In genomic region chr6:156827382-156827781, GRCh38 we compare ENCODE assay signal across 11 cellular contexts. TPM values are rescaled to one million over a fixed set of nuclear protein-coding genes. Genes with fewer than 3 reads are reported as not detected.
DNase-seq lines count a peak whose midpoint lies in the region; ATAC-seq and TF ChIP-seq lines count a peak whose summit lies in the region.
"Had no signal": no experiment of that assay in that cellular context is flagged by ENCODE, and none has a peak within 500 bp of the region (broad histone marks: within the 10 kb centered on the region; RNA-seq: fewer than 3 reads in every experiment).

No MANE protein-coding gene starts in this region.

- 0 out of 2 replicates have a peak, but pooled peaks cover 4% of the 10 kb centered on the region for H3K36me3 ChIP-seq in GM23248 (ENCODE audit: low read depth)
- peaks cover 3 to 4% of the 10 kb centered on the region in 2 donors for H3K36me3 ChIP-seq in ascending aorta
- H3K36me3 ChIP-seq in subcutaneous abdominal adipose tissue (ENCODE audit: control insufficient read depth in 5 of 5, insufficient read depth in 5 of 5, low read length in 5 of 5), result peaks cover 2 to 13% (median 5%) of the 10 kb centered on the region in 5 donors

- H3K79me2 ChIP-seq in GM23248 (ENCODE audit: insufficient read depth), result peaks cover 92% of the 10 kb centered on the region

- H2AFZ ChIP-seq in GM23248, result no peak overlapping the region

- DNase-seq in GM23248 (peak; percentile 51), ascending aorta (ENCODE audit: low spot score in 2 of 2) (no peak), immature natural killer cell (no peak), hepatic stellate cell (ENCODE audit: low spot score) (no peak), NCI-H2029 (lab: John Stamatoyannopoulos, UW) (no peak)
- DNase-seq in activated effector memory CD4-positive, alpha-beta T cell treated with anti-CD3 and anti-CD28 coated beads, Interleukin-2, amount 50 U/mL, for 16 hours, result no peak
- DNase-seq: erythroblast, GF-D8 had no signal

- H3K9me2 ChIP-seq in GM23248 (ENCODE audit: insufficient read depth), result no peaks in the 10 kb centered on the region

- intact Hi-C loops in ascending aorta (cut with DNase I), result loop anchor here (5.0 kb wide), 1 partner anchor 45 kb away; no protein-coding TSS in a partner anchor

- no peaks in the 10 kb centered on the region for H4K20me1 ChIP-seq in GM23248 (ENCODE audit: insufficient read depth)

- in situ Hi-C loops in GM23248 (cut with MboI), result no loop called here

- H3K9me3 Mint-ChIP-seq in immature natural killer cell, result no peaks in the 10 kb centered on the region
- H3K9me3 Mint-ChIP-seq: activated naive CD4-positive, alpha-beta T cell treated with anti-CD3 and anti-CD28 coated beads, Interleukin-2, amount 50 U/mL, for 72 hours had no signal

- H3K4me3 Mint-ChIP-seq in immature natural killer cell, result peak overlapping the region in 1 of 5 donors; percentile 30

- H3K4me2 ChIP-seq in GM23248 (ENCODE audit: unreplicated experiment), result peak overlapping the region; percentile 61

- H3K9ac ChIP-seq in GM23248 (peak overlapping the region; percentile 73), subcutaneous abdominal adipose tissue (ENCODE audit: low read length in 5 of 5) (peak overlapping the region in 2 of 5 donors; percentile 11 to 16)

- H3K27me3 ChIP-seq in GM23248 (replicated peaks; ENCODE audit: insufficient read depth) (no peaks in the 10 kb centered on the region), ascending aorta (no peaks in the 10 kb centered on the region), subcutaneous abdominal adipose tissue (ENCODE audit: control insufficient read depth in 5 of 5, insufficient read depth in 4 of 5, low read length in 5 of 5) (no peaks in the 10 kb centered on the region)

- peaks cover 16% of the 10 kb centered on the region for H3F3A ChIP-seq in GM23248 (ENCODE audit: insufficient read depth)

- H3K27ac Mint-ChIP-seq in immature natural killer cell, result peak overlapping the region in 5 of 6 donors; percentile 4 to 65 (median 21)

- H3K27me3 Mint-ChIP-seq in immature natural killer cell (ENCODE audit: low read depth in 3 of 3), result peaks cover 2 to 3% (median 2%) of the 10 kb centered on the region in 3 donors

- peaks cover 34% of the 10 kb centered on the region for H3K4me1 ChIP-seq in GM23248 (ENCODE audit: insufficient read depth)
- peaks cover 2 to 47% of the 10 kb centered on the region in 2 donors for H3K4me1 ChIP-seq in ascending aorta
- peaks cover 5 to 28% (median 20%) of the 10 kb centered on the region in 5 donors for H3K4me1 ChIP-seq in subcutaneous abdominal adipose tissue (ENCODE audit: control insufficient read depth in 5 of 5, insufficient read depth in 5 of 5, low read length in 5 of 5)

- H3K27ac ChIP-seq in GM23248 (peak overlapping the region; percentile 96), ascending aorta (peak overlapping the region; percentile 80 to 91), subcutaneous abdominal adipose tissue (ENCODE audit: low read depth, low read length) (peak overlapping the region; percentile 21)

- no peak for ATAC-seq in HG02885 (IDR thresholded peaks at IDR 0.05; ENCODE audit: poor library complexity, unreplicated experiment)

- TF ChIP-seq CTCF in ascending aorta (IDR thresholded peaks at IDR 0.05), result no peak

- H3K4me3 ChIP-seq in GM23248 (0 out of 2 replicates have a peak overlapping the region, but pooled peaks have one; percentile 43), ascending aorta (no peak overlapping the region), subcutaneous abdominal adipose tissue (ENCODE audit: low read depth in 1 of 5, low read length in 5 of 5) (no peak overlapping the region)

- peaks cover 0 to 5% (median 0%) of the 10 kb centered on the region in 3 donors for H3K36me3 Mint-ChIP-seq in immature natural killer cell

- H3K4me1 Mint-ChIP-seq in immature natural killer cell, result peaks cover 73 to 93% of the 10 kb centered on the region in 2 donors

- 11% methylated on average over 4 of the region's 4 CpGs for WGBS in GM23248 (ENCODE audit: low coverage in 1 of 2, low lambda C conversion rate in 2 of 2, missing lambda C conversion rate in 2 of 2), 2 experiments

- H3K9me3 ChIP-seq in GM23248 (ENCODE audit: low read depth) (no peaks in the 10 kb centered on the region), ascending aorta (no peaks in the 10 kb centered on the region), subcutaneous abdominal adipose tissue (ENCODE audit: control insufficient read depth in 5 of 5, low read length in 5 of 5) (no peaks in the 10 kb centered on the region)

RNA-seq across cellular contexts. Expression of gene ARID1B, which starts 50.2 kb away (rescaled TPM):
- 19.3 and 25.5 TPM in 2 replicates for total RNA-seq in GM23248 (2014; rRNA removed; shearing (Covaris generic))
- polyA plus RNA-seq in GM23248 (2016; fragmentation: Nextera tagmentation; extraction: Ambion mirVana) (19.3 and 21.2 TPM in 2 replicates), immature natural killer cell (10 to 100 TPM in 1 of 3 donors, 1 to 10 TPM in 2; 7.6 to 18.1 (median 8.7) TPM)
- total RNA-seq in ascending aorta, result 97.9 TPM

Comparison
In these comparisons a context has a peak if more than half of its experiments do, and no peak if none do; other contexts are left out.
1. H3K27ac ChIP-seq: peak in every context shown above with its lines; median percentile 96 in GM23248; 86 in ascending aorta; 21 in subcutaneous abdominal adipose tissue.